Comparison of ENCODE assay signal across 1 cellular context in genomic region chr17:75393523-75394331, GRCh38.
TF ChIP-seq lines count a peak whose summit lies in the region.

No MANE protein-coding gene starts in this region.

TF ChIP-seq in K562, 482 proteins besides CTCF, POLR2A, EP300 and RAD21 (continued from another document and continues in another):
- TF ChIP-seq E2F8 (IDR thresholded peaks at IDR 0.05; ENCODE audit: low read depth, partially characterized antibody) (peak; percentile 87), ZNF324 (CRISPR knock-in tag; IDR thresholded peaks at IDR 0.05) (no peak), ZBTB11 (CRISPR knock-in tag; IDR thresholded peaks at IDR 0.05) (peak; percentile 86 to 98 (median 97)), USF1 (CRISPR knock-in tag; IDR thresholded peaks at IDR 0.05) (0 out of 2 replicates have a peak, but pooled peaks have one; percentile 28), TSHZ1 (CRISPR knock-in tag; IDR thresholded peaks at IDR 0.05) (no peak), FOXK2 (conservative IDR thresholded peaks at IDR 0.05 in 1 of 2, IDR thresholded peaks at IDR 0.05 in 1 of 2; ENCODE audit: low read depth in 2 of 2) (peak; percentile 42 to 78; a peak in 3 of 4 replicates), TAF15 (IDR thresholded peaks at IDR 0.05; ENCODE audit: low read depth, low read length) (no peak), KDM5B (IDR thresholded peaks at IDR 0.05; ENCODE audit: insufficient replicate concordance, low read depth, low read length) (no peak), REST (CRISPR knock-in tag; IDR thresholded peaks at IDR 0.05; ENCODE audit: low read depth) (no peak), PYGO2 (tag; IDR thresholded peaks at IDR 0.05) (no peak), SMAD2 (IDR thresholded peaks at IDR 0.05; ENCODE audit: low read depth, low read length) (no peak), DIDO1 (tag; IDR thresholded peaks at IDR 0.05; ENCODE audit: low read depth) (no peak), SPI1 (IDR thresholded peaks at IDR 0.05; ENCODE audit: borderline replicate concordance, low read depth, low read length) (peak; percentile 98), ERF (CRISPR knock-in tag; IDR thresholded peaks at IDR 0.05) (no peak), PHF8 (IDR thresholded peaks at IDR 0.05; ENCODE audit: borderline replicate concordance, low read length) (peak; percentile 48; the same call in 1 of the 2 replicates), ZNF277 (CRISPR knock-in tag; IDR thresholded peaks at IDR 0.05; ENCODE audit: borderline replicate concordance) (no peak), ZNF644 (tag; IDR thresholded peaks at IDR 0.05; ENCODE audit: low read depth) (no peak), ZNF511 (CRISPR knock-in tag; IDR thresholded peaks at IDR 0.05) (peak; percentile 20; the same call in 1 of the 2 replicates), CHD2 (IDR thresholded peaks at IDR 0.05; ENCODE audit: low read depth, low read length) (peak; percentile 66), ATF6 (CRISPR knock-in tag; IDR thresholded peaks at IDR 0.05) (no peak), E2F6 (IDR thresholded peaks at IDR 0.05; ENCODE audit: borderline replicate concordance in 1 of 2, extremely low read depth in 1 of 2, insufficient read depth in 1 of 2, insufficient read length in 1 of 2, low read depth in 1 of 2, low read length in 1 of 2, poor library complexity in 1 of 2, severe bottlenecking in 1 of 2) (peak in 1 of 2 experiments; percentile 25), TEAD4 (IDR thresholded peaks at IDR 0.05; ENCODE audit: low read length) (no peak), TEAD4 (CRISPR knock-in tag; IDR thresholded peaks at IDR 0.05; ENCODE audit: borderline replicate concordance) (no peak), HBP1 (CRISPR knock-in tag; IDR thresholded peaks at IDR 0.05) (no peak), TCF7L2 (IDR thresholded peaks at IDR 0.05; ENCODE audit: low read depth, low read length) (no peak), PREB (CRISPR knock-in tag; IDR thresholded peaks at IDR 0.05) (no peak), ZNF133 (CRISPR knock-in tag; IDR thresholded peaks at IDR 0.05) (no peak), TCF15 (CRISPR knock-in tag; IDR thresholded peaks at IDR 0.05) (no peak), ETV6 (IDR thresholded peaks at IDR 0.05; ENCODE audit: borderline replicate concordance in 1 of 2, low read depth in 2 of 2, low read length in 1 of 2) (peak; percentile 15 to 61; a peak in 2 of 4 replicates), ETV6 (CRISPR knock-in tag; IDR thresholded peaks at IDR 0.05; ENCODE audit: borderline replicate concordance) (no peak), STAG1 (CRISPR knock-in tag; IDR thresholded peaks at IDR 0.05; ENCODE audit: borderline replicate concordance) (no peak), ZNF507 (tag; conservative IDR thresholded peaks at IDR 0.05) (no peak), SUPT5H (IDR thresholded peaks at IDR 0.05) (0 out of 2 replicates have a peak, but pooled peaks have one; percentile 35)
